9 cellular contexts compared by ENCODE assay signal in the genomic region with DNA sequence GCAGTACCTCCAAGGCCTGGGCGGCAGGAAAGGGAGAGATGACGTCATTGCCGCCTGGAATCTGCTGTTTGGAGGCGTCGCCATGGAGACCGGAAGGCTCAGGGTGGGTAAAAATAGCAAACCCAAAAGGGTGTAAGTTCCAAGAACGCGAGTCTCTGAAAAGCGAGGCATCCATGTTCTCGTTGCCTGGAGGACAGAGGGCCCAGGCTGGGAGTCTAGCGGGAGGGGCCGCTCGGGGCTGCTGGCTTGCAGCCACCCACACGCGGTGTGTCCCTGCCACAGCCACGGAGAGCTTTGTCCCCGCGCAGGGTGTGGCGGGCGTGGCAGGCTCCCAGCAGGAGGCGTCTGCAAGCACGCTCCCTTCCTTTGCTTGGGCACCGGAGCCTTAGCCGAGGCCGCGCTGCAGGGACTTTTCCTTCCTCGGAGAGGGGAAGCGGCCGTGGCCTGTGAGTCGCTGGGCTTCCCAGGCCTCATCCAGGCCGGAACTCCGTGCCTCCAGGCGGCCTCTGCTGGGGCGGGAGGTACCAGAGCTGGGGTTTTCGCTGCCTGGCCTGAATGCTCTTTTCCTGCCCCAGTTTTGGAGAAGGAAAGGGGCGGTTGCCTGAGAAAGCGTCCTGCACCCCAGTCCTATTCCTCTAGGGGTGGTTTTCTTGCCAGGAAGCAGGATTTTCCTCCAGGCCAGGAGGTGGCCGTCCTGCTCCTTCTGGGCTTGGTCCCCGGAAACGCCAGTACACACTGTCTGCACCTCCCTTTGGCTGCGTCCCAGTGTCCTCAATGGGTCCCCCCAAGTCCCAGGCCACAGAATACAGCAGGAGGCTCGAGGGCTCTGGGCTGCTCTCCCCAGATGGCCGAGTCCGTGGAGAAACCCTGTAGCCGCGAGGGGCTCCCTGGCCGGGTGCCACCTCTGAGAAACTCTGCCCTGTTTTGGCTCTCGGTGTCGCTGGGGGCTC. TPM values are rescaled to one million over a fixed set of nuclear protein-coding genes. Genes with fewer than 3 reads are reported as not detected.
DNase-seq lines count a peak whose midpoint lies in the region; ATAC-seq, FAIRE-seq and TF ChIP-seq lines count a peak whose summit lies in the region.
"Had no signal": no experiment of that assay in that cellular context is flagged by ENCODE, and none has a peak within 500 bp of the region (broad histone marks: within the 10 kb centered on the region; RNA-seq: fewer than 3 reads in every experiment).

No MANE protein-coding gene starts in this region.

- H3K36me3 ChIP-seq in ascending aorta, result no peaks in the 10 kb centered on the region

- H3K4me1 ChIP-seq in ascending aorta, result peaks cover 34 to 61% of the 10 kb centered on the region in 2 donors

- no peaks in the 10 kb centered on the region for H3K9me3 ChIP-seq in ascending aorta

- intact Hi-C loops in ascending aorta (cut with DNase I) (loop anchor here (1.0 kb wide), 1 partner anchor 14 kb away; no protein-coding TSS in a partner anchor), Right ventricle myocardium superior (cut with DNase I) (no loop called here)

- H3K27me3 ChIP-seq in ascending aorta, result no peaks in the 10 kb centered on the region

- peak; percentile 26 for FAIRE-seq in GM12891 (lab: Jason Lieb, UNC)
- FAIRE-seq: GM18507 had no signal

- ATAC-seq in Right ventricle myocardium superior (ENCODE audit: poor library complexity) (peak; percentile 66), GM19452 (IDR thresholded peaks at IDR 0.05; ENCODE audit: unreplicated experiment) (no peak), GM18909 (IDR thresholded peaks at IDR 0.05; ENCODE audit: poor library complexity, unreplicated experiment) (no peak)

- TF ChIP-seq CTCF in 22Rv1 (IDR thresholded peaks at IDR 0.05) (peak; percentile 38), ascending aorta (IDR thresholded peaks at IDR 0.05) (peak in 2 of 3 experiments; percentile 10 to 35)

- peak overlapping the region; percentile 51 to 54 for H3K4me3 ChIP-seq in ascending aorta

- no peak for TF ChIP-seq POLR2A in GM12891 (IDR thresholded peaks at IDR 0.05; ENCODE audit: low read depth, low read length)

- H3K27ac ChIP-seq in 22Rv1 (peak overlapping the region; percentile 54), ascending aorta (peak overlapping the region; percentile 99)

- no peak for DNase-seq in GM12891 (ENCODE audit: insufficient read length, low spot score)
- peak; percentile 96 for DNase-seq in RPMI7951 (ENCODE audit: low read depth)
- peak; percentile 87 to 98 for DNase-seq in ascending aorta (ENCODE audit: low spot score in 2 of 2)
- peak; percentile 94 for DNase-seq in Right ventricle myocardium superior
- DNase-seq in non-pigmented ciliary epithelial cell (ENCODE audit: low read depth), result peak; percentile 86

TF ChIP-seq in GM12891, 5 proteins besides CTCF, POLR2A, EP300 and RAD21:
- TF ChIP-seq POLR2AphosphoS5 (IDR thresholded peaks at IDR 0.05; ENCODE audit: low read depth, low read length), result no peak
- TF ChIP-seq SPI1 (IDR thresholded peaks at IDR 0.05; ENCODE audit: low read depth, low read length), result no peak
- no peak for TF ChIP-seq PAX5 (IDR thresholded peaks at IDR 0.05; ENCODE audit: insufficient read depth, low read length, severe bottlenecking)
- no peak for TF ChIP-seq TAF1 (IDR thresholded peaks at IDR 0.05; ENCODE audit: low read depth, low read length)
- no peak for TF ChIP-seq POU2F2 (IDR thresholded peaks at IDR 0.05; ENCODE audit: low read depth, low read length)

RNA-seq across cellular contexts. Expression of a gene that starts 15.3 kb away (rescaled TPM):
- 3.2 TPM for polyA plus RNA-seq in GM12891 (2012; ENCODE audit: low read depth, missing spikeins)
- 3.5 and 7.7 TPM in 2 replicates for total RNA-seq in RPMI7951 (2014; rRNA removed; shearing (Covaris generic))
- total RNA-seq in ascending aorta, result 139 TPM
- total RNA-seq in Right ventricle myocardium superior, result 35.1 TPM

RNA-seq across cellular contexts. Expression of a gene that starts 18.2 kb away (rescaled TPM):
- polyA plus RNA-seq in GM12891 (2012; ENCODE audit: low read depth, missing spikeins), result 47.2 TPM
- 30.3 and 38.3 TPM in 2 replicates for total RNA-seq in RPMI7951 (2014; rRNA removed; shearing (Covaris generic))
- total RNA-seq in ascending aorta, result 38.3 TPM
- 38.7 TPM for total RNA-seq in Right ventricle myocardium superior
